ENCODE assay signal across 31 cellular contexts in the genomic region with DNA sequence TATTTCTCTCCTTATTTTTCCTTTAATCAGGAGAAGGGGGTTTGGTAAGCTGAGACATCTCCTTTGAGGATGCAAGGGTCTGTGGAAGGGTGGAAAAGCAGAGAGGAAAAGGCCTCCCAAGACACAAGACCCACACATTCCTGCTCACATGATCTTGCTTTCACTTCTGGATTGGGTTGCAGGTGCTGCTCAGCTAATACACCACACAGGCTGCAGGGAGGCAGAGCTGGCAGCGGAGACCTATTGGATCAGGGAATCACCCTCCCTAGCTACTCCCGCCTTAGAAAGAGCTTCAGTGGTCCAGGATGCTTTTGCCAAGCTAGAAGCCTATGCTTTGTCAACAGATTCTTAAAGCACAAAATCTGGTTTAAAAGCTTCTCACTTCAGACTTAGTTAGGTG.
"Had no signal": no experiment of that assay in that cellular context is flagged by ENCODE, and none has a peak within 500 bp of the region (broad histone marks: within the 10 kb centered on the region; RNA-seq: fewer than 3 reads in every experiment).

No MANE protein-coding gene starts in this region.

- H3K27ac ChIP-seq: brain microvascular endothelial cell, epithelial cell of prostate, esophagus squamous epithelium, gastroesophageal sphincter, heart right ventricle, VCaP had no signal

- H3K4me1 ChIP-seq: gastroesophageal sphincter, heart right ventricle had no signal

- FAIRE-seq: astrocyte, bronchial epithelial cell, endothelial cell of umbilical vein, TTC549 had no signal

- H3K36me3 ChIP-seq: brain microvascular endothelial cell, esophagus squamous epithelium, gastroesophageal sphincter, heart right ventricle had no signal

- H3K4me3 ChIP-seq: esophagus squamous epithelium, gastroesophageal sphincter, heart right ventricle had no signal

- DNase-seq: activated B cell treated with CpG ODN at 0.5 μM for 24 hours; activated CD4-positive, alpha-beta T cell treated with anti-CD3 and anti-CD28 coated beads for 48 hours; activated CD4-positive, alpha-beta T cell treated with anti-CD3 and anti-CD28 coated beads, Interleukin-2, amount 50 U/mL, for 1 hour; activated CD4-positive, alpha-beta T cell treated with anti-CD3 and anti-CD28 coated beads, Interleukin-2, amount 50 U/mL, for 48 hours; activated CD8-positive, alpha-beta memory T cell treated with anti-CD3 and anti-CD28 coated beads for 24 hours; activated CD8-positive, alpha-beta T cell treated with anti-CD3 and anti-CD28 coated beads for 36 hours; activated effector memory CD4-positive, alpha-beta T cell treated with Interleukin-2 at 50 U/mL for 16 hours; activated gamma-delta T cell treated with Interleukin-2 at 50 U/mL for 16 hours; activated naive CD4-positive, alpha-beta T cell treated with anti-CD3 and anti-CD28 coated beads, Interleukin-2, amount 50 U/mL, for 16 hours; activated naive CD4-positive, alpha-beta T cell treated with Interleukin-2 at 50 U/mL for 16 hours; activated T-cell treated with anti-CD3 and anti-CD28 coated beads, Interleukin-2, amount 50 U/mL, for 4 hours; amniotic stem cell; anterior cingulate cortex; brain microvascular endothelial cell; caudate nucleus; cortex of kidney; dermis blood vessel endothelial cell; effector CD8-positive, alpha-beta T cell; esophagus squamous epithelium; foreskin melanocyte; heart right ventricle; T-helper 2 cell had no signal

- ATAC-seq: activated CD4-positive, CD25-positive, alpha-beta regulatory T cell treated with anti-CD3 and anti-CD28 coated beads, Interleukin-2, amount 50 U/mL, for 24 hours; activated CD8-positive, alpha-beta T cell treated with anti-CD3 and anti-CD28 coated beads for 36 hours; activated T-cell treated with anti-CD3 and anti-CD28 coated beads, Interleukin-2, amount 50 U/mL, for 4 hours; activated T-helper 17 cell treated with anti-CD3 and anti-CD28 coated beads, Interleukin-2, amount 50 U/mL, for 72 hours; gastroesophageal sphincter; heart right ventricle had no signal

- H3K9me3 ChIP-seq: esophagus squamous epithelium, gastroesophageal sphincter, heart right ventricle had no signal

- H3K27me3 ChIP-seq: brain microvascular endothelial cell, esophagus squamous epithelium, gastroesophageal sphincter, heart right ventricle had no signal
